8 cellular contexts compared by ENCODE assay signal in the genomic region with DNA sequence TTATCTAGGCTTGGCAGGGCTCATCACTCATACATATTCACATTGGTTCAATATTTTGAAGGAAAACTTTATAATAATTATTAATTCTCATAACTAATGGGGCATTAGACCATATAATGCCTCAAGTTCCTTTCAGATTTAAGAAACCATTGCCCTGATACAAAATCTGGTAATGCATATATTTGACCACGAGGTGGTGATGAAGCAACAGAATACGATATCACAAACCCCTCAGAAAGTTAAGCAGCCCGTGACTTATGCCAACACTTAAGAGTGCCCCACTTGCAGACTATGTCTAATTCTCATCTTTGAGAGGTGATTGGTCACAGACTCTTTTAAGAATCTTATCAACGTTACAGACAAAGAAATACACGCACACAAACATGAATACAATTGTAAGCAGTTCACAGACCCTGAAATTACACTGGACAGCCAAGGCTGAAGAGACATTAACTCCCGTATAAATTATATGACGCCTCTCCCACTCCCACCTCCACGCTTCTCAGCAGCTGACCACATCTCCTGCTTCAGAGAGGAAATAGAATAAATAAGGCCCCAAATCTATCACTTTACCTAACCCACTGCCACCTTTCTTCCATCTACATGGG. TPM values are rescaled to one million over a fixed set of nuclear protein-coding genes. Genes with fewer than 3 reads are reported as not detected.
DNase-seq lines count a peak whose midpoint lies in the region; ATAC-seq and TF ChIP-seq lines count a peak whose summit lies in the region.

No MANE protein-coding gene starts in this region.

- H3K4me3 ChIP-seq in Loucy (ENCODE audit: low read length, poor library complexity, severe bottlenecking) (no peak overlapping the region), left lung (no peak overlapping the region), transverse colon (no peak overlapping the region)

- intact Hi-C loops in left lung (cut with DNase I) (loop anchor here in 1 of 2 donors (5.0 kb wide), 1 partner anchor 372 kb away; no protein-coding TSS in a partner anchor), transverse colon (cut with DNase I; ENCODE audit: low total_unique reads) (no loop called here)

- no peaks in the 10 kb centered on the region for H3K9me2 ChIP-seq in Loucy (replicated peaks; ENCODE audit: low read depth, low read length)

- peak; percentile 95 for ATAC-seq in left lung

- H3K9ac ChIP-seq in Loucy (ENCODE audit: low read depth, low read length, poor library complexity, severe bottlenecking), result no peak overlapping the region

- no peaks in the 10 kb centered on the region for H3K9me3 ChIP-seq in Loucy (ENCODE audit: insufficient read depth, low read depth, low read length)
- H3K9me3 ChIP-seq in left lung, result no peaks in the 10 kb centered on the region
- H3K9me3 ChIP-seq in transverse colon, result no peaks in the 10 kb centered on the region

- WGBS in transverse colon (ENCODE audit: low coverage in 1 of 2), 2 donors, result 19 to 22% methylated on average over 3 to 8 of the region's 8 CpGs

- H3K79me2 ChIP-seq in Loucy (ENCODE audit: insufficient read depth, low read length), result no peaks in the 10 kb centered on the region

- in situ Hi-C loops in transverse colon (cut with MboI; ENCODE audit: low pct_ligation_motif_present in 1 of 4, low pct_unique_long_range_greater_than_20kb in 1 of 4, low sequenced_read_pairs in 3 of 4), result loop anchor here (10.0 to 25.0 kb wide), 4 partner anchors 129 to 379 kb away; no protein-coding TSS in a partner anchor

- peak; percentile 73 for TF ChIP-seq CTCF in Loucy (conservative IDR thresholded peaks at IDR 0.05; ENCODE audit: low read length)
- peak; percentile 69 to 74 for TF ChIP-seq CTCF in left lung (IDR thresholded peaks at IDR 0.05)
- TF ChIP-seq CTCF in transverse colon (IDR thresholded peaks at IDR 0.05), result peak; percentile 64 to 80 (median 71)

- H3F3A ChIP-seq in Loucy (ENCODE audit: low read depth), result no peaks in the 10 kb centered on the region

- H3K27me3 ChIP-seq in Loucy (ENCODE audit: insufficient read depth, low read length, poor library complexity, severe bottlenecking), result no peaks in the 10 kb centered on the region
- no peaks in the 10 kb centered on the region for H3K27me3 ChIP-seq in left lung
- H3K27me3 ChIP-seq in transverse colon, result no peaks in the 10 kb centered on the region

- H3K27ac ChIP-seq in left lung, result no peak overlapping the region
- H3K27ac ChIP-seq in transverse colon, result no peak overlapping the region

- H3K36me3 ChIP-seq in Loucy (ENCODE audit: insufficient read depth, low read length), result no peaks in the 10 kb centered on the region
- no peaks in the 10 kb centered on the region for H3K36me3 ChIP-seq in left lung
- no peaks in the 10 kb centered on the region for H3K36me3 ChIP-seq in transverse colon

- H2AFZ ChIP-seq in Loucy (ENCODE audit: low read length), result no peak overlapping the region

- no peak overlapping the region for H3K4me2 ChIP-seq in Loucy (ENCODE audit: low read depth, low read length, poor library complexity, severe bottlenecking)

- H4K20me1 ChIP-seq in Loucy (ENCODE audit: insufficient read depth, low read length, poor library complexity, severe bottlenecking), result no peaks in the 10 kb centered on the region

- TF ChIP-seq EP300 in transverse colon (IDR thresholded peaks at IDR 0.05; ENCODE audit: low read depth), result no peak

- no peak for TF ChIP-seq POLR2A in transverse colon (IDR thresholded peaks at IDR 0.05)

- DNase-seq in stimulated activated CD4-positive, alpha-beta T cell treated with anti-CD3 and anti-CD28 coated beads, Interleukin-15, amount 100 ng/mL, for 24 hours, result peak; percentile 16
- DNase-seq in stimulated activated CD4-positive, alpha-beta T cell treated with anti-CD3 and anti-CD28 coated beads, Interleukin-12 subunit alpha, Interleukin-12 subunit beta, amount 100 ng/mL, for 4 hours, result no peak
- DNase-seq in H4 (ENCODE audit: low spot score) (peak; percentile 66), SHP77 treated with DMSO at 0.1 percent for 48 hours (lab: John Stamatoyannopoulos, UW) (peak; percentile 21), cerebellum (ENCODE audit: low spot score) (peak; percentile 50), left lung (no peak), transverse colon (no peak)

- H3K4me1 ChIP-seq in Loucy (ENCODE audit: insufficient read depth, low read length, poor library complexity, severe bottlenecking), result no peaks in the 10 kb centered on the region
- no peaks in the 10 kb centered on the region for H3K4me1 ChIP-seq in left lung
- H3K4me1 ChIP-seq in transverse colon, result peaks cover 0 to 13% (median 4%) of the 10 kb centered on the region in 4 donors

RNA-seq across cellular contexts. Expression of gene DNAH6, which starts 20.7 kb away (rescaled TPM):
- total RNA-seq in H4 (2014; rRNA removed; shearing (Covaris generic)), result 0.02 TPM in 1 of 2 replicates, not detected in the other
- 9.5 TPM for total RNA-seq in cerebellum
- total RNA-seq in left lung, result 1 to 10 TPM; 1.3 to 3.4 TPM
- total RNA-seq in transverse colon, result 1 to 10 TPM in 3 of 4 donors, under 1 TPM in 1; 1.00 to 2.9 (median 2.1) TPM

RNA-seq across cellular contexts. Expression of gene SUCLG1, which starts 36.6 kb away (rescaled TPM):
- 86.6 and 91.8 TPM in 2 replicates for total RNA-seq in H4 (2014; rRNA removed; shearing (Covaris generic))
- total RNA-seq in cerebellum (68.2 TPM), left lung (10 to 100 TPM; 62.2 to 63.1 TPM), transverse colon (100 to 1,000 TPM in 3 of 4 donors, 10 to 100 TPM in 1; 55.4 to 199 (median 127) TPM)

Comparison
In these comparisons a context has a peak if more than half of its experiments do, and no peak if none do; other contexts are left out.
1. DNase-seq: peak in stimulated activated CD4-positive, alpha-beta T cell treated with anti-CD3 and anti-CD28 coated beads, Interleukin-15, amount 100 ng/mL, for 24 hours (single experiment), H4 (single experiment), SHP77 treated with DMSO at 0.1 percent for 48 hours (single experiment) and cerebellum (single experiment); none in stimulated activated CD4-positive, alpha-beta T cell treated with anti-CD3 and anti-CD28 coated beads, Interleukin-12 subunit alpha, Interleukin-12 subunit beta, amount 100 ng/mL, for 4 hours (single experiment), left lung (0 of 2) and transverse colon (single experiment).
2. Peak in every context shown above with its lines, with median percentiles within 50 percentile points of each other: CTCF ChIP-seq.